In genomic region chr3:71641669-71642068, GRCh38 we compare ENCODE assay signal across 14 cellular contexts. TPM values are rescaled to one million over a fixed set of nuclear protein-coding genes. Genes with fewer than 3 reads are reported as not detected.
DNase-seq lines count a peak whose midpoint lies in the region; ATAC-seq, FAIRE-seq and TF ChIP-seq lines count a peak whose summit lies in the region.
"Had no signal": no experiment of that assay in that cellular context is flagged by ENCODE, and none has a peak within 500 bp of the region (broad histone marks: within the 10 kb centered on the region; RNA-seq: fewer than 3 reads in every experiment).

No MANE protein-coding gene starts in this region.

- no peak overlapping the region for H3K27ac Mint-ChIP-seq in effector memory CD8-positive, alpha-beta T cell
- H3K27ac Mint-ChIP-seq: T-helper 1 cell treated with Interleukin-12 subunit alpha and Interleukin-12 subunit beta and Interleukin-4 antibody, amounts not matched to agents 30 μg/mL and 1 μg/mL, for 36 hours had no signal

- H3K4me1 Mint-ChIP-seq in effector memory CD8-positive, alpha-beta T cell (ENCODE audit: low read depth in 2 of 2), result peaks cover 0 to 3% of the 10 kb centered on the region in 2 donors

- peak; percentile 14 for DNase-seq in AG08396 (ENCODE audit: low spot score)
- DNase-seq in bronchial epithelial cell (ENCODE audit: low read depth), result peak; percentile 8
- DNase-seq in activated T-cell treated with anti-CD3 and anti-CD28 coated beads, Interleukin-2, amount 50 U/mL, for 48 hours, result no peak
- DNase-seq in T-helper 9 cell, result no peak
- DNase-seq in ecto neural progenitor cell (ENCODE audit: low spot score), result no peak
- DNase-seq in effector memory CD8-positive, alpha-beta T cell, result no peak
- DNase-seq: activated CD8-positive, alpha-beta memory T cell treated with anti-CD3 and anti-CD28 coated beads, Interleukin-2, amount 50 U/mL, for 48 hours; C1 segment of cervical spinal cord; NCI-H1436; stimulated activated CD4-positive, alpha-beta T cell treated with anti-CD3 and anti-CD28 coated beads, Interleukin-2, amount 100 ng/mL, for 24 hours; stimulated activated naive CD4-positive, alpha-beta T cell had no signal

- H3K27me3 ChIP-seq in bronchial epithelial cell (ENCODE audit: control insufficient read depth, insufficient read depth, low read length), result no peaks in the 10 kb centered on the region

- TF ChIP-seq EP300 in Ishikawa (IDR thresholded peaks at IDR 0.05; ENCODE audit: borderline replicate concordance), result no peak

- TF ChIP-seq CTCF in bronchial epithelial cell (IDR thresholded peaks at IDR 0.05; ENCODE audit: insufficient read depth, low read length, severe bottlenecking), result no peak

- no peak overlapping the region for H3K4me3 ChIP-seq in bronchial epithelial cell (ENCODE audit: low read depth, low read length)

- FAIRE-seq in bronchial epithelial cell (lab: Jason Lieb, UNC), result no peak

- no peak overlapping the region for H3K4me3 Mint-ChIP-seq in effector memory CD8-positive, alpha-beta T cell
- H3K4me3 Mint-ChIP-seq: T-helper 1 cell treated with Interleukin-12 subunit alpha and Interleukin-12 subunit beta and Interleukin-4 antibody, amounts not matched to agents 30 μg/mL and 1 μg/mL, for 36 hours had no signal

- peak; percentile 60 for ATAC-seq in GM19452 (IDR thresholded peaks at IDR 0.05; ENCODE audit: unreplicated experiment)
- no peak for ATAC-seq in effector memory CD8-positive, alpha-beta T cell (replicated peaks)

- H3K36me3 ChIP-seq in bronchial epithelial cell (ENCODE audit: control insufficient read depth, insufficient read depth, low read length), result no peaks in the 10 kb centered on the region

- no peak for TF ChIP-seq RAD21 in Ishikawa (IDR thresholded peaks at IDR 0.05; ENCODE audit: low read depth)

- H3K27me3 Mint-ChIP-seq in effector memory CD8-positive, alpha-beta T cell, result no peaks in the 10 kb centered on the region

- H3K36me3 Mint-ChIP-seq in effector memory CD8-positive, alpha-beta T cell (ENCODE audit: insufficient read depth), result no peaks in the 10 kb centered on the region

- H3K9me3 Mint-ChIP-seq in effector memory CD8-positive, alpha-beta T cell, result no peaks in the 10 kb centered on the region
- H3K9me3 Mint-ChIP-seq: T-helper 1 cell treated with Interleukin-12 subunit alpha and Interleukin-12 subunit beta and Interleukin-4 antibody, amounts not matched to agents 30 μg/mL and 1 μg/mL, for 36 hours had no signal

TF ChIP-seq in Ishikawa, 13 proteins besides CTCF, POLR2A, EP300 and RAD21:
- TF ChIP-seq CREB1 (IDR thresholded peaks at IDR 0.05; ENCODE audit: low read depth) (no peak), USF1 (IDR thresholded peaks at IDR 0.05) (peak; percentile 64; the same call in 1 of the 2 replicates)

RNA-seq across cellular contexts. Expression of gene FOXP1, which starts 58.1 kb away (rescaled TPM):
- total RNA-seq in bronchial epithelial cell, result 33.2 and 33.3 TPM in 2 replicates

Comparison
In these comparisons a context has a peak if more than half of its experiments do, and no peak if none do; other contexts are left out.
1. DNase-seq: peak in AG08396 (single experiment) and bronchial epithelial cell (single experiment); none in activated T-cell treated with anti-CD3 and anti-CD28 coated beads, Interleukin-2, amount 50 U/mL, for 48 hours (0 of 2), T-helper 9 cell (single experiment), ecto neural progenitor cell (single experiment) and effector memory CD8-positive, alpha-beta T cell (0 of 3).